Comparison of ENCODE assay signal across 8 cellular contexts in genomic region chr19:2950286-2951124, GRCh38. TPM values are rescaled to one million over a fixed set of nuclear protein-coding genes. Genes with fewer than 3 reads are reported as not detected.
A peak's percentile ranks its signal among the peaks of the same experiment; 100 is the strongest.
DNase-seq lines count a peak whose midpoint lies in the region; ATAC-seq and TF ChIP-seq lines count a peak whose summit lies in the region.

No MANE protein-coding gene starts in this region.

- no peak for TF ChIP-seq CTCF in left lung (IDR thresholded peaks at IDR 0.05)

- intact Hi-C loops in left lung (cut with DNase I), result loop anchor here in 1 of 2 donors (10.0 kb wide), 1 partner anchor 214 kb away; no protein-coding TSS in a partner anchor

- H3K27ac ChIP-seq in left lung, result peak overlapping the region; percentile 91 to 93

- no peaks in the 10 kb centered on the region for H3K9me3 ChIP-seq in left lung

- H3K36me3 ChIP-seq in left lung, result no peaks in the 10 kb centered on the region

- DNase-seq in CD1c-positive myeloid dendritic cell (ENCODE audit: extremely low spot score) (peak; percentile 100), NCI-H748 treated with DMSO at 0.1 percent for 48 hours (lab: John Stamatoyannopoulos, UW) (peak; percentile 88), dermis blood vessel endothelial cell (peak; percentile 100), left lung (peak; percentile 98 to 100)
- peak; percentile 100 for DNase-seq in activated CD4-positive, alpha-beta T cell treated with anti-CD3 and anti-CD28 coated beads, Interleukin-2, amount 50 U/mL, for 48 hours
- peak; percentile 100 for DNase-seq in stimulated activated CD4-positive, alpha-beta T cell treated with anti-CD3 and anti-CD28 coated beads, Interleukin-2, amount 100 ng/mL, for 4 hours (ENCODE audit: low read depth)

- H3K4me3 ChIP-seq in left lung, result peak overlapping the region; percentile 77 to 88

- ATAC-seq in GM19397 (IDR thresholded peaks at IDR 0.05; ENCODE audit: unreplicated experiment) (peak; percentile 94), HG03565 (IDR thresholded peaks at IDR 0.05; ENCODE audit: unreplicated experiment) (peak; percentile 79), left lung (peak; percentile 93)

- H3K27me3 ChIP-seq in left lung, result no peaks in the 10 kb centered on the region

- peaks cover 4 to 23% of the 10 kb centered on the region in 2 donors for H3K4me1 ChIP-seq in left lung

RNA-seq across cellular contexts. Expression of gene ZNF77, which starts 5.7 kb away (rescaled TPM):
- 6.4 and 7.8 TPM in 2 replicates for total RNA-seq in dermis blood vessel endothelial cell
- total RNA-seq in left lung, result 1 to 10 TPM; 3.4 to 4.1 TPM

RNA-seq across cellular contexts. Expression of gene TLE6, which starts 26.9 kb away (rescaled TPM):
- total RNA-seq in dermis blood vessel endothelial cell (2.0 and 2.7 TPM in 2 replicates), left lung (1 to 10 TPM; 3.3 to 6.9 TPM)

RNA-seq across cellular contexts. Expression of gene ZNF57, which starts 49.8 kb away (rescaled TPM):
- 5.1 and 6.3 TPM in 2 replicates for total RNA-seq in dermis blood vessel endothelial cell
- total RNA-seq in left lung, result 1 to 10 TPM; 5.7 to 6.6 TPM

Comparison
In these comparisons a context has a peak if more than half of its experiments do, and no peak if none do; other contexts are left out.
1. Peak in every context shown above with its lines: DNase-seq, ATAC-seq, H3K4me3 ChIP-seq and H3K27ac ChIP-seq.